20 cellular contexts compared by ENCODE assay signal in genomic region chr14:70011708-70012107, GRCh38.
"Had no signal": no experiment of that assay in that cellular context is flagged by ENCODE, and none has a peak within 500 bp of the region (broad histone marks: within the 10 kb centered on the region; RNA-seq: fewer than 3 reads in every experiment).

No MANE protein-coding gene starts in this region.

- H3K27me3 ChIP-seq: adrenal gland, MG63 had no signal

- H3K36me3 Mint-ChIP-seq: activated naive CD8-positive, alpha-beta T cell treated with anti-CD3 and anti-CD28 coated beads, Interleukin-2, amount 10 ng/mL, durations not matched to agents 7 days and 5 days; T-cell had no signal

- H3K9me3 Mint-ChIP-seq: activated naive CD8-positive, alpha-beta T cell treated with anti-CD3 and anti-CD28 coated beads, Interleukin-2, amount 10 ng/mL, durations not matched to agents 7 days and 5 days; T-cell had no signal

- FAIRE-seq: bronchial epithelial cell had no signal

- H3K4me1 Mint-ChIP-seq: activated naive CD8-positive, alpha-beta T cell treated with anti-CD3 and anti-CD28 coated beads, Interleukin-2, amount 10 ng/mL, durations not matched to agents 7 days and 5 days; T-cell had no signal

- H3K9me3 ChIP-seq: adrenal gland, MG63 had no signal

- H3K4me3 Mint-ChIP-seq: activated CD8-positive, alpha-beta T cell treated with anti-CD3 and anti-CD28 coated beads, Interleukin-2, amount 10 ng/mL, durations not matched to agents 7 days and 5 days; activated naive CD8-positive, alpha-beta T cell treated with anti-CD3 and anti-CD28 coated beads, Interleukin-2, amount 10 ng/mL, durations not matched to agents 7 days and 5 days; T-cell had no signal

- DNase-seq: activated CD4-positive, alpha-beta T cell treated with anti-CD3 and anti-CD28 coated beads for 4 hours; activated CD8-positive, alpha-beta memory T cell treated with anti-CD3 and anti-CD28 coated beads, Interleukin-2, amount 50 U/mL, for 48 hours; activated CD8-positive, alpha-beta T cell treated with anti-CD3 and anti-CD28 coated beads, Interleukin-2, amount 10 ng/mL, durations not matched to agents 7 days and 5 days; activated naive CD4-positive, alpha-beta T cell treated with anti-CD3 and anti-CD28 coated beads, Interleukin-2, amount 50 U/mL, for 16 hours; activated naive CD8-positive, alpha-beta T cell treated with anti-CD3 and anti-CD28 coated beads, Interleukin-2, amount 10 ng/mL, durations not matched to agents 7 days and 5 days; activated T-cell treated with anti-CD3 and anti-CD28 coated beads, Interleukin-2, amount 50 U/mL, for 1 hour; adrenal gland; anterior cingulate cortex; central memory CD4-positive, alpha-beta T cell; MG63; MV-4-11; NCI-H1092 treated with DMSO at 0.1 percent for 48 hours; NCI-H1417 treated with DMSO at 0.1 percent for 48 hours; NCI-H1694 treated with DMSO at 0.1 percent for 48 hours; NCI-H2029 treated with DMSO at 0.1 percent for 48 hours; NCI-H82; T-cell had no signal

- H3K36me3 ChIP-seq: adrenal gland, MG63 had no signal

- H3K27ac ChIP-seq: adrenal gland, SK-N-MC had no signal

- H3K4me3 ChIP-seq: adrenal gland, MG63, SK-N-MC had no signal

- H3K27ac Mint-ChIP-seq: activated CD8-positive, alpha-beta T cell treated with anti-CD3 and anti-CD28 coated beads, Interleukin-2, amount 10 ng/mL, durations not matched to agents 7 days and 5 days; activated naive CD8-positive, alpha-beta T cell treated with anti-CD3 and anti-CD28 coated beads, Interleukin-2, amount 10 ng/mL, durations not matched to agents 7 days and 5 days; T-cell had no signal

- ATAC-seq: activated CD4-positive, CD25-positive, alpha-beta regulatory T cell treated with anti-CD3 and anti-CD28 coated beads, Interleukin-2, amount 50 U/mL, for 24 hours; activated CD8-positive, alpha-beta T cell treated with anti-CD3 and anti-CD28 coated beads, Interleukin-2, amount 10 ng/mL, durations not matched to agents 7 days and 5 days; T-cell had no signal
